ENCODE assay signal across 34 cellular contexts in genomic region chr15:80517290-80517689, GRCh38.
"Had no signal": no experiment of that assay in that cellular context is flagged by ENCODE, and none has a peak within 500 bp of the region (broad histone marks: within the 10 kb centered on the region; RNA-seq: fewer than 3 reads in every experiment).

No MANE protein-coding gene starts in this region.

- H3K27ac ChIP-seq: adrenal gland, body of pancreas, brain microvascular endothelial cell, breast epithelium, VCaP had no signal

- H3K36me3 ChIP-seq: adrenal gland, brain microvascular endothelial cell, breast epithelium had no signal

- FAIRE-seq: astrocyte, TTC549 had no signal

- DNase-seq: activated CD4-positive, alpha-beta memory T cell treated with anti-CD3 and anti-CD28 coated beads, Interleukin-2, amount 10 ng/mL, durations not matched to agents 7 days and 5 days; activated CD4-positive, alpha-beta T cell treated with anti-CD3 and anti-CD28 coated beads for 1 hour; activated CD4-positive, alpha-beta T cell treated with anti-CD3 and anti-CD28 coated beads for 36 hours; activated CD4-positive, alpha-beta T cell treated with anti-CD3 and anti-CD28 coated beads for 48 hours; activated CD4-positive, alpha-beta T cell treated with anti-CD3 and anti-CD28 coated beads, Interleukin-2, amount 10 ng/mL, durations not matched to agents 7 days and 5 days; activated CD4-positive, alpha-beta T cell treated with anti-CD3 and anti-CD28 coated beads, Interleukin-2, amount 50 U/mL, for 48 hours; activated CD4-positive, CD25-positive, alpha-beta regulatory T cell; activated CD8-positive, alpha-beta memory T cell treated with anti-CD3 and anti-CD28 coated beads for 24 hours; activated CD8-positive, alpha-beta memory T cell treated with anti-CD3 and anti-CD28 coated beads, Interleukin-2, amount 10 ng/mL, durations not matched to agents 7 days and 5 days; activated CD8-positive, alpha-beta memory T cell treated with anti-CD3 and anti-CD28 coated beads, Interleukin-2, amount 50 U/mL, for 48 hours; activated CD8-positive, alpha-beta T cell treated with anti-CD3 and anti-CD28 coated beads, Interleukin-2, amount 10 ng/mL, durations not matched to agents 7 days and 5 days; activated effector memory CD4-positive, alpha-beta T cell treated with Interleukin-2 at 50 U/mL for 16 hours; activated gamma-delta T cell; activated naive CD4-positive, alpha-beta T cell treated with anti-CD3 and anti-CD28 coated beads, Interleukin-2, amount 10 ng/mL, durations not matched to agents 7 days and 5 days; activated naive CD4-positive, alpha-beta T cell treated with Interleukin-2 at 50 U/mL for 16 hours; activated naive CD8-positive, alpha-beta T cell treated with anti-CD3 and anti-CD28 coated beads, Interleukin-2, amount 10 ng/mL, durations not matched to agents 7 days and 5 days; activated naive CD8-positive, alpha-beta T cell treated with anti-CD3 and anti-CD28 coated beads, Interleukin-2, amount 50 U/mL, for 24 hours; activated T-cell treated with anti-CD3 and anti-CD28 coated beads, Interleukin-2, amount 50 U/mL, for 24 hours; activated T-cell treated with anti-CD3 and anti-CD28 coated beads, Interleukin-2, amount 50 U/mL, for 48 hours; adrenal gland; amniotic stem cell; aorta; body of pancreas; brain microvascular endothelial cell; central memory CD4-positive, alpha-beta T cell; T-helper 1 cell; T-helper 2 cell; T-helper 9 cell had no signal

- H3K27me3 ChIP-seq: adrenal gland, body of pancreas, brain microvascular endothelial cell, breast epithelium had no signal

- H3K4me1 ChIP-seq: adrenal gland, breast epithelium had no signal

- H3K4me3 ChIP-seq: adrenal gland, body of pancreas, breast epithelium had no signal

- ATAC-seq: activated CD4-positive, alpha-beta T cell treated with anti-CD3 and anti-CD28 coated beads for 36 hours; activated CD4-positive, CD25-positive, alpha-beta regulatory T cell treated with anti-CD3 and anti-CD28 coated beads, Interleukin-2, amount 50 U/mL, for 24 hours; activated CD8-positive, alpha-beta memory T cell treated with anti-CD3 and anti-CD28 coated beads, Interleukin-2, amount 10 ng/mL, durations not matched to agents 7 days and 5 days; activated CD8-positive, alpha-beta T cell treated with anti-CD3 and anti-CD28 coated beads, Interleukin-2, amount 10 ng/mL, durations not matched to agents 7 days and 5 days; activated naive CD8-positive, alpha-beta T cell treated with anti-CD3 and anti-CD28 coated beads, Interleukin-2, amount 50 U/mL, for 24 hours; body of pancreas; WTC11 had no signal

- H3K9me3 ChIP-seq: adrenal gland, body of pancreas had no signal
